In the genomic region with DNA sequence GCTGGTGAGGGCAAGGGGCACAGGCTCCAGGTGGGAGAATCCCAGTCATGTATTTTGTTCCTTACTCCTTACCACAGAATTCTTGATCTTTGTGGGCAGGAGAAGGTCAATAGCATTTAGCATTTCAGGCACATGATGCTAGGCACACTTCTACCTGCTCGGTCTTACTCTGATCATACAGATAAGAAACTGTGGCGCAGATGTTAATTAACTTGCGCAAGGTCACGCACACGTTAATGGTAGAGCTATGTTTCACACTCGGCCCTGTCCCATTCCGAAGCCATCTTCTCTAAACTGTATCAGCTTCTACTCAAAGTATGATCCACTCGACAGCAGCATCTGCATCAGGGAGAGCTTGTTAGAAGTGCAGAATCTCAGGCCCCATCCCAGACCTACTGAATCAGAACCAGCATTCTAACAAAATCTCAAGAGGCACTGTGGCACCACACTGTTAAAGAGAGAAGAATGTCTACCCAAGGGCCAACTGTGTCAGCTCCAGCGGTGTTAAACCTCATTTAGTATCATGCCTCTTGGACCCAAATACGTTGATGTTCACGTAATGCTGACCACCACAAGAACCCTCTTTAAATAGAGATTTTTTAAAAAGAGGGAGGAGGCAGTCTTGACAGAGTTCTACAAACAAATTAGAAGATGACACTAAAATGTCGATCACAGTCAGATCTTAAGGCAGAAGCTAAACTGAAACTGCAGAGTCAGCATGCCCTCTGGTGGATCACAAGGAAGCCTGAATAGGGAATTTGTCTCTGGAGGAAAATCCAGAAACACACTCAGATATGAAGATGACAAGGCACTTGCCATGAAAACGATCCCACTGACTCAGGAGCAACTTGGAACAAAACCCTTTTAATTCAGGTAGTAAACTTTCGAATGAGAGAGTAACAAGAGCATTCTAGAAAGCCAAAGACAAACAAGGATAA, we compare ENCODE assay signal across 8 cellular contexts. TPM values are rescaled to one million over a fixed set of nuclear protein-coding genes. Genes with fewer than 3 reads are reported as not detected.
DNase-seq lines count a peak whose midpoint lies in the region; ATAC-seq and TF ChIP-seq lines count a peak whose summit lies in the region.

No MANE protein-coding gene starts in this region.

- CTCF ChIA-PET in HEK293 (lab: Yijun Ruan, JAX) (interaction anchor here (0.6 to 2.7 kb wide), 16 partner anchors 13 to 237 kb away, joined by 3 to 43 read pairs (median 3); no protein-coding TSS in a partner anchor), SK-N-SH (lab: Yijun Ruan, JAX) (interaction anchor here (0.9 to 1.0 kb wide), 2 partner anchors 34 to 236 kb away, joined by 3 read pairs; no protein-coding TSS in a partner anchor), PC-9 (lab: Charles Lee) (no interaction called here)

- peak overlapping the region; percentile 64 for H3K27ac ChIP-seq in HEK293 (ENCODE audit: extremely low read depth, low read depth, low read length)
- no peak overlapping the region for H3K27ac ChIP-seq in SK-N-SH (ENCODE audit: low read depth in 2 of 2, low read length in 1 of 2)
- no peak overlapping the region for H3K27ac ChIP-seq in PC-9

- H3K27me3 ChIP-seq in SK-N-SH (ENCODE audit: insufficient read depth) = peaks cover 18% of the 10 kb centered on the region; the same call in 1 of the 2 replicates
- H3K27me3 ChIP-seq in skeletal muscle satellite cell (ENCODE audit: control insufficient read depth, insufficient read depth, low read length) = no peaks in the 10 kb centered on the region
- no peaks in the 10 kb centered on the region for H3K27me3 ChIP-seq in PC-9 (ENCODE audit: insufficient read depth, low read depth)

- POLR2A ChIA-PET in HEK293 (lab: Yijun Ruan, JAX) (interaction anchor here (1.4 kb wide), 1 partner anchor 236 kb away, joined by 5 read pairs; no protein-coding TSS in a partner anchor), SK-N-SH (lab: Yijun Ruan, JAX) (no interaction called here), PC-9 (lab: Charles Lee; ENCODE audit: unreplicated experiment) (no interaction called here)

- H3K9me3 ChIP-seq in HEK293 (ENCODE audit: control insufficient read depth, insufficient read depth, low read depth, low read length) (no peaks in the 10 kb centered on the region), SK-N-SH (no peaks in the 10 kb centered on the region), skeletal muscle satellite cell (replicated peaks; ENCODE audit: low read length) (no peaks in the 10 kb centered on the region), PC-9 (ENCODE audit: insufficient read depth, low read depth) (no peaks in the 10 kb centered on the region)

- H3F3A ChIP-seq in SK-N-SH (replicated peaks; ENCODE audit: insufficient read depth) = no peaks in the 10 kb centered on the region
- no peaks in the 10 kb centered on the region for H3F3A ChIP-seq in PC-9 (ENCODE audit: insufficient read depth, low read depth)

- H4K20me1 ChIP-seq in SK-N-SH (ENCODE audit: insufficient read depth) (no peaks in the 10 kb centered on the region), PC-9 (ENCODE audit: insufficient read depth) (no peaks in the 10 kb centered on the region)

- TF ChIP-seq CTCF in HEK293 (tag by site-specific recombination; IDR thresholded peaks at IDR 0.05) (peak; percentile 54; the same call in 1 of the 2 replicates), SK-N-SH (IDR thresholded peaks at IDR 0.05) (peak; percentile 43), PC-9 (conservative IDR thresholded peaks at IDR 0.05) (no peak; the same call in 1 of the 2 replicates)

- H3K36me3 ChIP-seq in HEK293 (ENCODE audit: control insufficient read depth in 2 of 2, insufficient read depth in 1 of 2, low read length in 2 of 2) = no peaks in the 10 kb centered on the region; a peak in 1 of 3 replicates
- H3K36me3 ChIP-seq in SK-N-SH (replicated peaks in 1 of 2; ENCODE audit: control insufficient read depth in 1 of 2, insufficient read depth in 2 of 2, low read length in 1 of 2) = no peaks in the 10 kb centered on the region
- no peaks in the 10 kb centered on the region for H3K36me3 ChIP-seq in skeletal muscle satellite cell (ENCODE audit: insufficient read depth, low read length)
- no peaks in the 10 kb centered on the region for H3K36me3 ChIP-seq in PC-9 (ENCODE audit: low read depth)

- DNase-seq in SK-N-SH (no peak), left ventricle myocardium superior (no peak), KG1 (lab: John Stamatoyannopoulos, UW) (no peak), PC-9 (no peak)
- no peak for DNase-seq in activated T-cell treated with anti-CD3 and anti-CD28 coated beads, Interleukin-2, amount 50 U/mL, for 24 hours

- no peak overlapping the region for H3K4me3 ChIP-seq in HEK293 (ENCODE audit: low read depth, low read length)
- H3K4me3 ChIP-seq in SK-N-SH (ENCODE audit: low read depth in 2 of 2, low read length in 1 of 2) = peak overlapping the region in 1 of 2 experiments; percentile 38; a peak in 1 of 4 replicates
- H3K4me3 ChIP-seq in skeletal muscle satellite cell (ENCODE audit: low read length) = no peak overlapping the region
- no peak overlapping the region for H3K4me3 ChIP-seq in PC-9

- no peak overlapping the region; the same call in 1 of the 2 replicates for H2AFZ ChIP-seq in SK-N-SH (ENCODE audit: low read depth)
- no peak overlapping the region for H2AFZ ChIP-seq in PC-9

- TF ChIP-seq EP300 in SK-N-SH (IDR thresholded peaks at IDR 0.05; ENCODE audit: borderline replicate concordance in 1 of 2, low read depth in 1 of 2, low read length in 1 of 2) = no peak

- H3K9me3 Mint-ChIP-seq in activated T-cell treated with anti-CD3 and anti-CD28 coated beads, Interleukin-2, amount 50 U/mL, for 24 hours = no peaks in the 10 kb centered on the region

- TF ChIP-seq RAD21 in SK-N-SH (IDR thresholded peaks at IDR 0.05; ENCODE audit: low read length) = peak; percentile 43

- WGBS in SK-N-SH (ENCODE audit: low lambda C conversion rate) = 4% methylated on average over 14 of the region's 14 CpGs

- peaks cover 17% of the 10 kb centered on the region for H3K4me1 ChIP-seq in HEK293 (ENCODE audit: control insufficient read depth, insufficient read depth, low read length)
- no peaks in the 10 kb centered on the region for H3K4me1 ChIP-seq in SK-N-SH (ENCODE audit: control insufficient read depth in 1 of 2, insufficient read depth in 2 of 2, low read depth in 1 of 2, low read length in 1 of 2)
- peaks cover under 1% of the 10 kb centered on the region for H3K4me1 ChIP-seq in skeletal muscle satellite cell (ENCODE audit: control insufficient read depth, insufficient read depth, low read length)
- no peaks in the 10 kb centered on the region for H3K4me1 ChIP-seq in PC-9 (replicated peaks; ENCODE audit: insufficient read depth)

- H3K9ac ChIP-seq in SK-N-SH (no peak overlapping the region), skeletal muscle satellite cell (ENCODE audit: low read depth, low read length) (no peak overlapping the region)

- no peaks in the 10 kb centered on the region for H3K36me3 Mint-ChIP-seq in activated T-cell treated with anti-CD3 and anti-CD28 coated beads, Interleukin-2, amount 50 U/mL, for 24 hours (ENCODE audit: low read depth)

- peaks cover 21% of the 10 kb centered on the region for H3K27me3 Mint-ChIP-seq in activated T-cell treated with anti-CD3 and anti-CD28 coated beads, Interleukin-2, amount 50 U/mL, for 24 hours

- peak overlapping the region; percentile 35 for H3K4me2 ChIP-seq in SK-N-SH
- H3K4me2 ChIP-seq in skeletal muscle satellite cell (ENCODE audit: low read length) = peak overlapping the region; percentile 60
- H3K4me2 ChIP-seq in PC-9 = no peak overlapping the region

- H3K9me2 ChIP-seq in SK-N-SH = no peaks in the 10 kb centered on the region
- H3K9me2 ChIP-seq in PC-9 (ENCODE audit: insufficient read depth) = no peaks in the 10 kb centered on the region

- no peaks in the 10 kb centered on the region for H3K79me2 ChIP-seq in SK-N-SH (ENCODE audit: insufficient read depth)
- H3K79me2 ChIP-seq in PC-9 (ENCODE audit: low read depth) = no peaks in the 10 kb centered on the region

- no TSS peak for BruUV-seq in PC-9 (replicated peaks; lab: Mats Ljungman, UMichigan)

- no peaks in the 10 kb centered on the region for H3K4me1 Mint-ChIP-seq in activated T-cell treated with anti-CD3 and anti-CD28 coated beads, Interleukin-2, amount 50 U/mL, for 24 hours (ENCODE audit: low read depth)

- intact Hi-C loops in left ventricle myocardium superior (cut with micrococcal nuclease) (loop anchor here (5.0 to 10.0 kb wide), 3 partner anchors 72 to 308 kb away; no protein-coding TSS in a partner anchor), PC-9 (cut with micrococcal nuclease; ENCODE audit: unreplicated experiment) (no loop called here)

- H3K4me3 Mint-ChIP-seq in activated T-cell treated with anti-CD3 and anti-CD28 coated beads, Interleukin-2, amount 50 U/mL, for 24 hours = no peak overlapping the region

- no peak overlapping the region for H3K27ac Mint-ChIP-seq in activated T-cell treated with anti-CD3 and anti-CD28 coated beads, Interleukin-2, amount 50 U/mL, for 24 hours

- ATAC-seq in left ventricle myocardium superior (peak; percentile 35), HG02623 (IDR thresholded peaks at IDR 0.05; ENCODE audit: unreplicated experiment) (no peak)

TF ChIP-seq in HEK293, 187 proteins besides CTCF, POLR2A, EP300 and RAD21 (continues in another document):
- TF ChIP-seq ZNF654 (tag by site-specific recombination; IDR thresholded peaks at IDR 0.05; ENCODE audit: low read depth) (peak; percentile 61), ZNF292 (tag by site-specific recombination; IDR thresholded peaks at IDR 0.05; ENCODE audit: borderline replicate concordance, low read depth) (no peak)

TF ChIP-seq in SK-N-SH, 30 proteins besides CTCF, POLR2A, EP300 and RAD21:
- TF ChIP-seq SIN3A (IDR thresholded peaks at IDR 0.05; ENCODE audit: borderline replicate concordance, low read depth, low read length) (no peak), CHD2 (IDR thresholded peaks at IDR 0.05; ENCODE audit: low read length, partially characterized antibody) (no peak), YY1 (IDR thresholded peaks at IDR 0.05; ENCODE audit: low read depth) (no peak), POLR2AphosphoS5 (IDR thresholded peaks at IDR 0.05; ENCODE audit: low read depth, low read length) (no peak), EZH2phosphoT487 (IDR thresholded peaks at IDR 0.05; ENCODE audit: borderline replicate concordance, low read depth) (no peak), TAF1 (IDR thresholded peaks at IDR 0.05; ENCODE audit: borderline replicate concordance, low read depth, low read length) (no peak)

RNA-seq across cellular contexts. Expression of a gene that starts 7.3 kb away (rescaled TPM):
- 0.16 and 0.36 TPM in 2 replicates for polyA plus RNA-seq in SK-N-SH (2012; rRNA removed)
- 0.24 and 0.28 TPM in 2 replicates for polyA plus RNA-seq in SK-N-SH (2012; cell fraction: cytosol; rRNA removed)
- polyA plus RNA-seq in SK-N-SH (2012; cell fraction: nucleus; rRNA removed) = 0.15 TPM in 1 of 2 replicates, not detected in the other
- total RNA-seq in left ventricle myocardium superior (43.5 TPM), PC-9 (2021) (10.0 and 12.3 TPM in 2 replicates)
- total RNA-seq in skeletal muscle satellite cell (2012; rRNA removed) = 17.5 and 32.3 TPM in 2 replicates
